ENCODE assay signal across 1 cellular context in the genomic region with DNA sequence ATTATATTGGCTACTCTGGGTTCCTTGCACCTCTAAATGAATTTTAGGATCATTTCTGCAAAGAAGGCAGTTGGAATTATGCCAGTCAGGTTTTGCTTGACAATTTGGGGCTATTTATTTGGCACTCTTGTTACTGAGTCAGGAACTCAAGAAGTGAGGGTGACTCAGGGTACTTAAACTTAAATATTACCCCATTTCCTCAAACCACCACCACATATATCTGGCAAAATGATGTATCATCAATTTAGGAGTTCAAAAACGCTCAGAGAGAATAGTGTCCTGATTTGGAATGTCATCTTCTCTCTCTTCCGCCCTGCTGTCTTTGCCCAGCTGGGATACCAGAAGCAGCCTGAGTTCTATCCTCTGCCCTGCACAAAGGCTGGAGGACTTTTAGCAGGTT.
TF ChIP-seq lines count a peak whose summit lies in the region.

No MANE protein-coding gene starts in this region.

TF ChIP-seq in HepG2, 621 proteins besides CTCF, POLR2A, EP300 and RAD21:
- TF ChIP-seq ZNF777 (CRISPR knock-in tag; IDR thresholded peaks at IDR 0.05): no peak
- TF ChIP-seq ZNF496 (CRISPR knock-in tag; IDR thresholded peaks at IDR 0.05; ENCODE audit: insufficient replicate concordance): no peak
- no peak for TF ChIP-seq GMEB1 (CRISPR knock-in tag; IDR thresholded peaks at IDR 0.05; ENCODE audit: borderline replicate concordance)
- TF ChIP-seq MAFF (IDR thresholded peaks at IDR 0.05; ENCODE audit: low read depth, low read length): peak; percentile 64
- no peak for TF ChIP-seq EED (CRISPR knock-in tag; IDR thresholded peaks at IDR 0.05)
- TF ChIP-seq MAFK (conservative IDR thresholded peaks at IDR 0.05 in 1 of 2, IDR thresholded peaks at IDR 0.05 in 1 of 2; ENCODE audit: low read length in 2 of 2): peak; percentile 66 to 84
- TF ChIP-seq, protein P1, sequence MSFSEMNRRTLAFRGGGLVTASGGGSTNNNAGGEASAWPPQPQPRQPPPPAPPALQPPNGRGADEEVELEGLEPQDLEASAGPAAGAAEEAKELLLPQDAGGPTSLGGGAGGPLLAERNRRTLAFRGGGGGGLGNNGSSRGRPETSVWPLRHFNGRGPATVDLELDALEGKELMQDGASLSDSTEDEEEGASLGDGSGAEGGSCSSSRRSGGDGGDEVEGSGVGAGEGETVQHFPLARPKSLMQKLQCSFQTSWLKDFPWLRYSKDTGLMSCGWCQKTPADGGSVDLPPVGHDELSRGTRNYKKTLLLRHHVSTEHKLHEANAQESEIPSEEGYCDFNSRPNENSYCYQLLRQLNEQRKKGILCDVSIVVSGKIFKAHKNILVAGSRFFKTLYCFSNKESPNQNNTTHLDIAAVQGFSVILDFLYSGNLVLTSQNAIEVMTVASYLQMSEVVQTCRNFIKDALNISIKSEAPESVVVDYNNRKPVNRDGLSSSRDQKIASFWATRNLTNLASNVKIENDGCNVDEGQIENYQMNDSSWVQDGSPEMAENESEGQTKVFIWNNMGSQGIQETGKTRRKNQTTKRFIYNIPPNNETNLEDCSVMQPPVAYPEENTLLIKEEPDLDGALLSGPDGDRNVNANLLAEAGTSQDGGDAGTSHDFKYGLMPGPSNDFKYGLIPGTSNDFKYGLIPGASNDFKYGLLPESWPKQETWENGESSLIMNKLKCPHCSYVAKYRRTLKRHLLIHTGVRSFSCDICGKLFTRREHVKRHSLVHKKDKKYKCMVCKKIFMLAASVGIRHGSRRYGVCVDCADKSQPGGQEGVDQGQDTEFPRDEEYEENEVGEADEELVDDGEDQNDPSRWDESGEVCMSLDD (CRISPR knock-in tag; IDR thresholded peaks at IDR 0.05; ENCODE audit: borderline replicate concordance): no peak
- TF ChIP-seq ZNF17 (CRISPR knock-in tag; IDR thresholded peaks at IDR 0.05): no peak
- no peak for TF ChIP-seq PHB2 (IDR thresholded peaks at IDR 0.05; ENCODE audit: partially characterized antibody)
- no peak for TF ChIP-seq ZNF75D (CRISPR knock-in tag; IDR thresholded peaks at IDR 0.05; ENCODE audit: borderline replicate concordance)
- TF ChIP-seq SMAD1 (CRISPR knock-in tag; IDR thresholded peaks at IDR 0.05; ENCODE audit: borderline replicate concordance, low read depth): no peak
